8 cellular contexts compared by ENCODE assay signal in genomic region chr12:132489078-132489601, GRCh38. TPM values are rescaled to one million over a fixed set of nuclear protein-coding genes. Genes with fewer than 3 reads are reported as not detected.
DNase-seq lines count a peak whose midpoint lies in the region; ATAC-seq and TF ChIP-seq lines count a peak whose summit lies in the region.

No MANE protein-coding gene starts in this region.

- peak overlapping the region; percentile 85 for H3K27ac Mint-ChIP-seq in activated CD4-positive, alpha-beta memory T cell treated with anti-CD3 and anti-CD28 coated beads for 36 hours
- peak overlapping the region; percentile 57 for H3K27ac Mint-ChIP-seq in neural progenitor cell

- no peaks in the 10 kb centered on the region for H3K36me3 Mint-ChIP-seq in activated CD4-positive, alpha-beta memory T cell treated with anti-CD3 and anti-CD28 coated beads for 36 hours
- no peaks in the 10 kb centered on the region for H3K36me3 Mint-ChIP-seq in neural progenitor cell

- H2AFZ ChIP-seq in neural progenitor cell (replicated peaks), result peak overlapping the region; percentile 89

- WGBS in tibial nerve, 2 donors, result 1 to 4% methylated on average over 16 to 27 of the region's 46 CpGs

- H3K36me3 ChIP-seq in HUES6 (ENCODE audit: control insufficient read depth, insufficient read depth, low read length) (peaks cover 3% of the 10 kb centered on the region; the same call in 1 of the 2 replicates), endocrine pancreas (ENCODE audit: control insufficient read depth, insufficient read depth, low read length) (no peaks in the 10 kb centered on the region), neural progenitor cell (no peaks in the 10 kb centered on the region), tibial nerve (peaks cover 0 to 5% (median 0%) of the 10 kb centered on the region in 3 donors)

- peaks cover 62% of the 10 kb centered on the region for H3K27me3 ChIP-seq in HUES6 (ENCODE audit: control insufficient read depth, insufficient read depth, low read length)
- no peaks in the 10 kb centered on the region for H3K27me3 ChIP-seq in endocrine pancreas (ENCODE audit: control insufficient read depth, insufficient read depth, low read length)
- H3K27me3 ChIP-seq in neural progenitor cell, result peaks cover 64% of the 10 kb centered on the region
- no peaks in the 10 kb centered on the region for H3K27me3 ChIP-seq in tibial nerve

- no peaks in the 10 kb centered on the region for H3K9me3 Mint-ChIP-seq in activated CD4-positive, alpha-beta memory T cell treated with anti-CD3 and anti-CD28 coated beads for 36 hours
- no peaks in the 10 kb centered on the region for H3K9me3 Mint-ChIP-seq in neural progenitor cell

- peaks cover 54% of the 10 kb centered on the region for H3K4me1 Mint-ChIP-seq in activated CD4-positive, alpha-beta memory T cell treated with anti-CD3 and anti-CD28 coated beads for 36 hours (ENCODE audit: low read depth)
- peaks cover 22% of the 10 kb centered on the region for H3K4me1 Mint-ChIP-seq in neural progenitor cell

- H3K27ac ChIP-seq in HUES6 (ENCODE audit: low read depth, low read length) (no peak overlapping the region), neural progenitor cell (no peak overlapping the region), tibial nerve (peak overlapping the region; percentile 69 to 91 (median 90))

- H3K79me2 ChIP-seq in neural progenitor cell (ENCODE audit: low read depth), result peaks cover 33% of the 10 kb centered on the region

- H3K27me3 Mint-ChIP-seq in activated CD4-positive, alpha-beta memory T cell treated with anti-CD3 and anti-CD28 coated beads for 36 hours, result no peaks in the 10 kb centered on the region
- H3K27me3 Mint-ChIP-seq in neural progenitor cell (ENCODE audit: insufficient read depth, low read depth), result peaks cover 31% of the 10 kb centered on the region

- intact Hi-C loops in activated CD4-positive, alpha-beta memory T cell treated with anti-CD3 and anti-CD28 coated beads for 36 hours (cut with micrococcal nuclease), result loop anchor here (1.0 to 5.0 kb wide), 4 partner anchors 14 to 542 kb away; partner anchors contain the start of gene EP400

- TF ChIP-seq POLR2A in tibial nerve (IDR thresholded peaks at IDR 0.05), result no peak

- H4K20me1 ChIP-seq in neural progenitor cell (ENCODE audit: low read depth), result peaks cover 36% of the 10 kb centered on the region

- peak; percentile 76 for DNase-seq in activated CD4-positive, alpha-beta memory T cell treated with anti-CD3 and anti-CD28 coated beads for 36 hours
- peak; percentile 60 for DNase-seq in neural progenitor cell (ENCODE audit: low spot score)
- DNase-seq in tibial nerve (ENCODE audit: low spot score in 2 of 2), result no peak
- no peak for DNase-seq in NCI-H446 (lab: John Stamatoyannopoulos, UW)
- no peak for DNase-seq in NCI-H2107 (lab: John Stamatoyannopoulos, UW)

- H3K9ac ChIP-seq in HUES6 (ENCODE audit: low read length) (no peak overlapping the region), endocrine pancreas (ENCODE audit: control insufficient read depth, insufficient read depth, low read length) (peak overlapping the region; percentile 10), neural progenitor cell (no peak overlapping the region)

- H3K4me3 Mint-ChIP-seq in activated CD4-positive, alpha-beta memory T cell treated with anti-CD3 and anti-CD28 coated beads for 36 hours, result peak overlapping the region; percentile 80
- peak overlapping the region; percentile 82 for H3K4me3 Mint-ChIP-seq in neural progenitor cell

- ATAC-seq in GM19035 (IDR thresholded peaks at IDR 0.05; ENCODE audit: unreplicated experiment), result peak; percentile 28

- CTCF ChIA-PET in activated CD4-positive, alpha-beta memory T cell treated with anti-CD3 and anti-CD28 coated beads for 36 hours (lab: Charles Lee), result no interaction called here

- H3F3A ChIP-seq in neural progenitor cell (ENCODE audit: low read depth), result peaks cover 7% of the 10 kb centered on the region

- H3K4me3 ChIP-seq in HUES6 (ENCODE audit: low read depth, low read length) (peak overlapping the region; percentile 62), endocrine pancreas (ENCODE audit: control insufficient read depth, insufficient read depth, low read length) (no peak overlapping the region), neural progenitor cell (peak overlapping the region; percentile 84), tibial nerve (peak overlapping the region; percentile 68 to 87 (median 81))

- TF ChIP-seq EP300 in tibial nerve (IDR thresholded peaks at IDR 0.05), result no peak

- 0 out of 2 replicates have a peak, but pooled peaks cover 2% of the 10 kb centered on the region for H3K9me3 ChIP-seq in HUES6 (ENCODE audit: control insufficient read depth, insufficient read depth, low read depth, low read length)
- no peaks in the 10 kb centered on the region for H3K9me3 ChIP-seq in endocrine pancreas (ENCODE audit: control insufficient read depth, low read length)
- H3K9me3 ChIP-seq in neural progenitor cell (ENCODE audit: low read depth), result no peaks in the 10 kb centered on the region
- H3K9me3 ChIP-seq in tibial nerve, result no peaks in the 10 kb centered on the region

- H3K4me1 ChIP-seq in HUES6 (ENCODE audit: control insufficient read depth, insufficient read depth, low read length), result peaks cover 11% of the 10 kb centered on the region
- H3K4me1 ChIP-seq in endocrine pancreas (ENCODE audit: control insufficient read depth, insufficient read depth, low read length), result no peaks in the 10 kb centered on the region
- H3K4me1 ChIP-seq in neural progenitor cell, result peaks cover 17% of the 10 kb centered on the region
- peaks cover 0 to 50% (median 39%) of the 10 kb centered on the region in 4 donors for H3K4me1 ChIP-seq in tibial nerve

- POLR2A ChIA-PET in activated CD4-positive, alpha-beta memory T cell treated with anti-CD3 and anti-CD28 coated beads for 36 hours (lab: Charles Lee), result no interaction called here

- TF ChIP-seq CTCF in neural progenitor cell (IDR thresholded peaks at IDR 0.05) (no peak), tibial nerve (IDR thresholded peaks at IDR 0.05) (no peak)

- H3K4me2 ChIP-seq in neural progenitor cell, result peak overlapping the region; percentile 99

RNA-seq across cellular contexts. Expression of gene FBRSL1, which starts 0.8 kb away (rescaled TPM):
- total RNA-seq in activated CD4-positive, alpha-beta memory T cell treated with anti-CD3 and anti-CD28 coated beads for 36 hours, result 10 to 100 TPM; 38.8 to 41.7 TPM
- total RNA-seq in neural progenitor cell (ENCODE audit: low replicate concordance) (7.4 and 30.6 TPM in 2 replicates), tibial nerve (10 to 100 TPM; 13.8 to 31.5 (median 16.1) TPM)

Comparison
In these comparisons a context has a peak if more than half of its experiments do, and no peak if none do; other contexts are left out.
1. H3K27ac ChIP-seq: peak in tibial nerve (4 of 4); none in HUES6 (single experiment) and neural progenitor cell (single experiment).
2. DNase-seq: peak in activated CD4-positive, alpha-beta memory T cell treated with anti-CD3 and anti-CD28 coated beads for 36 hours (single experiment) and neural progenitor cell (single experiment); none in tibial nerve (0 of 2), NCI-H446 (0 of 2) and NCI-H2107 (single experiment).